1 cellular context compared by ENCODE assay signal in the genomic region with DNA sequence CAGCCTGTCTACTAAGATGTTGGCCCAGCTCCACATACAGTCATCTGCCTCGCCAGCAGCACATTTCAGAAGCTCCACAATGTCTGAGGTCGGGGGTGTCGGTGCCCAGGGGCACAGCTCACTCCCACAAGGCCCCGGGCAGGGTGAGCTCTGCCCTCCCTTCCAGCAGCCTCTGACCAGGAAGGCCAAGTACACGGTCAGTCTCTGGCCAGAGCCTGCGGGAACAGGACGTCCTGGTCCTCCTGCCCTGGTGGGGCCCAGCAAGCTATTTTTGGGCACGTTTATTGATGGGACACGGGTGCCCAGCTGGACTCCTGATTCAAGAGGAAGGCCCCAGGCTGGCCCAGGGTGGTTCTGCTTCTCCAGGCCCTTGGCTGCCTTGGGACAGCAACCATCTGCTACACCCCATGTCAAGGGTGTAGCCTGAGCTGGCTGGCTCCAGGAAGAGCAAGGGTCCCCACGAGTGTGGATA.
TF ChIP-seq lines count a peak whose summit lies in the region.

No MANE protein-coding gene starts in this region.

TF ChIP-seq in GM23338, 12 proteins besides CTCF, POLR2A, EP300 and RAD21 (continued from another document):
- TF ChIP-seq, protein P1, sequence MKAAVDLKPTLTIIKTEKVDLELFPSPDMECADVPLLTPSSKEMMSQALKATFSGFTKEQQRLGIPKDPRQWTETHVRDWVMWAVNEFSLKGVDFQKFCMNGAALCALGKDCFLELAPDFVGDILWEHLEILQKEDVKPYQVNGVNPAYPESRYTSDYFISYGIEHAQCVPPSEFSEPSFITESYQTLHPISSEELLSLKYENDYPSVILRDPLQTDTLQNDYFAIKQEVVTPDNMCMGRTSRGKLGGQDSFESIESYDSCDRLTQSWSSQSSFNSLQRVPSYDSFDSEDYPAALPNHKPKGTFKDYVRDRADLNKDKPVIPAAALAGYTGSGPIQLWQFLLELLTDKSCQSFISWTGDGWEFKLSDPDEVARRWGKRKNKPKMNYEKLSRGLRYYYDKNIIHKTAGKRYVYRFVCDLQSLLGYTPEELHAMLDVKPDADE (IDR thresholded peaks at IDR 0.05) = no peak
- TF ChIP-seq NANOG (IDR thresholded peaks at IDR 0.05; ENCODE audit: borderline replicate concordance) = no peak
- no peak for TF ChIP-seq POLR2AphosphoS5 (IDR thresholded peaks at IDR 0.05; ENCODE audit: low read depth)
- TF ChIP-seq STAT1 (IDR thresholded peaks at IDR 0.05; ENCODE audit: unreplicated experiment) = no peak
